Comparison of ENCODE assay signal across 26 cellular contexts in the genomic region with DNA sequence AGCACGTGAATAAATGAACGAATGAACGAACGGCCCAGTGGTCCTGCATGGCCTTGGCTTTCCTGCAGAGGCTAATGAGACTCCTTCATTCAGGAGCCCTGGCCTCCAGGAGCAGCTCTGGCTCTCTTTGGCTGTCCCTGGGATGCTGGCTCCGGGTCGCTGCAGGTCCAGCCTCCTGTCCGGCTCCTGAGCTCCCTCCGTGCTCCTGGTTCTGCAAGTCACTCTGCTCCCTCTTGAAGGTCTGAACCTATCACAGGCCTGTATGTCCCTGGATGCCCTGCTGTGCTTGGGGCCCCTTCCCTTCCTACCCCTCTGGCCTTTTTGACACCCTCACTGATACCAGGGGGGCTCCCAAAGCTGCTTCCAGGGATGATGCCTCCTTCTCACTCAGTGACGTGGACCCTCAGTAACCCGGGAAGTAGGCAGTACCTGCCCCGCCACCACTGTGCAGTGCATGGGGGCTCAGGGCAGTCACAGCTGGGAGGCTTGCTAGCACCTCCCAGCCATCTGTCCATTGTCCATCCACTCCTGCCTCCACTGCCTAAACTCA.
A peak's percentile ranks its signal among the peaks of the same experiment; 100 is the strongest.
DNase-seq lines count a peak whose midpoint lies in the region; ATAC-seq, FAIRE-seq and TF ChIP-seq lines count a peak whose summit lies in the region.
"Had no signal": no experiment of that assay in that cellular context is flagged by ENCODE, and none has a peak within 500 bp of the region (broad histone marks: within the 10 kb centered on the region; RNA-seq: fewer than 3 reads in every experiment).

No MANE protein-coding gene starts in this region.

- intact Hi-C loops in right lobe of liver (cut with DNase I): no loop called here
- intact Hi-C loops in HepG2 (cut with micrococcal nuclease; ENCODE audit: unreplicated experiment): no loop called here

- WGBS in right lobe of liver (ENCODE audit: insufficient coverage, low coverage, low lambda C conversion rate, missing lambda C conversion rate): 61% methylated on average over 3 of the region's 11 CpGs
- 0% methylated on average over 4 of the region's 11 CpGs for WGBS in HepG2 (ENCODE audit: low lambda C conversion rate)

- H3K4me3 ChIP-seq in right lobe of liver (no peak overlapping the region), HepG2 (replicated peaks in 1 of 3; ENCODE audit: insufficient read depth in 1 of 3, low read depth in 2 of 3, low read length in 3 of 3) (no peak overlapping the region), osteoblast (ENCODE audit: insufficient read depth, low read length) (no peak overlapping the region)
- H3K4me3 ChIP-seq: left lung, smooth muscle cell had no signal

- BruUV-seq in HepG2 (replicated peaks; lab: Mats Ljungman, UMichigan): no TSS peak

- peak; percentile 37 for DNase-seq in NCI-H82 (lab: John Stamatoyannopoulos, UW)
- no peak for DNase-seq in NCI-H82 treated with DMSO at 0.1 percent for 48 hours (lab: John Stamatoyannopoulos, UW; ENCODE audit: unreplicated experiment)
- DNase-seq in right lobe of liver: peak in 2 of 3 donors; percentile 23 to 35
- no peak for DNase-seq in HepG2 (ENCODE audit: low spot score)
- peak; percentile 14 for DNase-seq in osteoblast (ENCODE audit: insufficient read length, low spot score, missing footprints)
- DNase-seq in NOMO-1 treated with DMSO at 0.1 percent for 48 hours (lab: John Stamatoyannopoulos, UW; ENCODE audit: unreplicated experiment): no peak
- DNase-seq: activated CD4-positive, alpha-beta T cell treated with anti-CD3 and anti-CD28 coated beads, Interleukin-2, amount 10 ng/mL, durations not matched to agents 24 days and 14 days; central memory CD4-positive, alpha-beta T cell; EL; left lung; NCI-H1417; NCI-H2081; NCI-H226; nucleus accumbens; SK-N-SH; substantia nigra had no signal

- no peak overlapping the region for H3K4me2 ChIP-seq in HepG2 (ENCODE audit: low read depth, low read length)
- H3K4me2 ChIP-seq in osteoblast (ENCODE audit: insufficient read depth, low read length): no peak overlapping the region
- H3K4me2 ChIP-seq: SK-N-SH, smooth muscle cell had no signal

- TF ChIP-seq CTCF in right lobe of liver (IDR thresholded peaks at IDR 0.05) (no peak), HepG2 (CRISPR knock-in tag; IDR thresholded peaks at IDR 0.05) (no peak), osteoblast (IDR thresholded peaks at IDR 0.05; ENCODE audit: extremely low read depth, low read depth, low read length) (no peak)

- no peaks in the 10 kb centered on the region for H3K36me3 ChIP-seq in right lobe of liver
- no peaks in the 10 kb centered on the region for H3K36me3 ChIP-seq in HepG2 (replicated peaks in 1 of 2; ENCODE audit: control insufficient read depth in 1 of 2, insufficient read depth in 2 of 2, low read length in 2 of 2)
- no peaks in the 10 kb centered on the region for H3K36me3 ChIP-seq in osteoblast (ENCODE audit: insufficient read depth, low read length)
- H3K36me3 ChIP-seq: left lung had no signal

- H3K4me1 ChIP-seq in right lobe of liver (no peaks in the 10 kb centered on the region), HepG2 (ENCODE audit: insufficient read depth, low read length) (no peaks in the 10 kb centered on the region), osteoblast (ENCODE audit: insufficient read depth, low read length) (no peaks in the 10 kb centered on the region)
- H3K4me1 ChIP-seq: left lung had no signal

- ATAC-seq in right lobe of liver (no peak), HepG2 (no peak), GM21447 (IDR thresholded peaks at IDR 0.05; ENCODE audit: unreplicated experiment) (no peak), HG02678 (IDR thresholded peaks at IDR 0.05; ENCODE audit: unreplicated experiment) (no peak)
- ATAC-seq: left lung; naive thymus-derived CD4-positive, alpha-beta T cell had no signal

- H3K27me3 ChIP-seq in right lobe of liver (no peaks in the 10 kb centered on the region), HepG2 (ENCODE audit: control insufficient read depth in 1 of 2, insufficient read depth in 2 of 2, low read length in 2 of 2) (peaks cover 4 to 18% of the 10 kb centered on the region in 2 experiments), osteoblast (ENCODE audit: insufficient read depth, low read length) (no peaks in the 10 kb centered on the region)

- TF ChIP-seq RAD21 in HepG2 (CRISPR knock-in tag; IDR thresholded peaks at IDR 0.05): no peak

- TF ChIP-seq POLR2A in right lobe of liver (IDR thresholded peaks at IDR 0.05) (no peak), HepG2 (IDR thresholded peaks at IDR 0.05; ENCODE audit: insufficient read depth in 1 of 2, low read depth in 2 of 2, low read length in 2 of 2) (no peak)

- TF ChIP-seq EP300 in HepG2 (IDR thresholded peaks at IDR 0.05; ENCODE audit: low read depth in 2 of 2, low read length in 2 of 2) (no peak), HepG2 (CRISPR knock-in tag; IDR thresholded peaks at IDR 0.05; ENCODE audit: borderline replicate concordance) (no peak)

- H4K20me1 ChIP-seq in HepG2 (ENCODE audit: insufficient read depth, low read length) (no peaks in the 10 kb centered on the region), osteoblast (ENCODE audit: insufficient read depth, low read length) (no peaks in the 10 kb centered on the region)

- no peak overlapping the region for H3K9ac ChIP-seq in HepG2 (ENCODE audit: insufficient read depth, low read depth, low read length)
- H3K9ac ChIP-seq: SK-N-SH had no signal

- CTCF ChIA-PET in HepG2 (lab: Yijun Ruan, JAX; ENCODE audit: low intra/inter-chr PET ratio, low total read pairs): no interaction called here

- H2AFZ ChIP-seq in HepG2 (ENCODE audit: low read length) (no peak overlapping the region), osteoblast (ENCODE audit: low read length) (no peak overlapping the region)

- no peaks in the 10 kb centered on the region for H3K79me2 ChIP-seq in HepG2 (ENCODE audit: insufficient read depth, low read length)
- H3K79me2 ChIP-seq in osteoblast (ENCODE audit: insufficient read depth, low read length): no peaks in the 10 kb centered on the region

- H3K9me3 ChIP-seq in right lobe of liver (no peaks in the 10 kb centered on the region), HepG2 (ENCODE audit: low read length) (peaks cover 14% of the 10 kb centered on the region), osteoblast (ENCODE audit: low read depth, low read length) (no peaks in the 10 kb centered on the region)
- H3K9me3 ChIP-seq: SK-N-SH had no signal

- in situ Hi-C loops in HepG2 (cut with HindIII; ENCODE audit: extremely low pct_ligation_motif_present, low pct_unique_long_range_greater_than_20kb): no loop called here

- H3K27ac ChIP-seq in right lobe of liver: no peak overlapping the region
- no peak overlapping the region for H3K27ac ChIP-seq in HepG2 (ENCODE audit: extremely low read length, insufficient read depth, low read length)
- no peak overlapping the region for H3K27ac ChIP-seq in osteoblast (ENCODE audit: low read depth, low read length)
- H3K27ac ChIP-seq: 22Rv1, HL-60, left lung had no signal

- POLR2A ChIA-PET in HepG2 (lab: Yijun Ruan, JAX): no interaction called here

- no peak for FAIRE-seq in HepG2 (lab: Jason Lieb, UNC)
- FAIRE-seq: endometrium, frontal cortex, GM12892, H1 had no signal

TF ChIP-seq in HepG2, 621 proteins besides CTCF, POLR2A, EP300 and RAD21 (continues in another document):
- no peak for TF ChIP-seq NPAS2 (CRISPR knock-in tag; IDR thresholded peaks at IDR 0.05; ENCODE audit: borderline replicate concordance)
- no peak for TF ChIP-seq ZSCAN9 (CRISPR knock-in tag; IDR thresholded peaks at IDR 0.05; ENCODE audit: borderline replicate concordance)
- TF ChIP-seq FOXM1 (CRISPR knock-in tag; IDR thresholded peaks at IDR 0.05): no peak
- TF ChIP-seq, protein P1, sequence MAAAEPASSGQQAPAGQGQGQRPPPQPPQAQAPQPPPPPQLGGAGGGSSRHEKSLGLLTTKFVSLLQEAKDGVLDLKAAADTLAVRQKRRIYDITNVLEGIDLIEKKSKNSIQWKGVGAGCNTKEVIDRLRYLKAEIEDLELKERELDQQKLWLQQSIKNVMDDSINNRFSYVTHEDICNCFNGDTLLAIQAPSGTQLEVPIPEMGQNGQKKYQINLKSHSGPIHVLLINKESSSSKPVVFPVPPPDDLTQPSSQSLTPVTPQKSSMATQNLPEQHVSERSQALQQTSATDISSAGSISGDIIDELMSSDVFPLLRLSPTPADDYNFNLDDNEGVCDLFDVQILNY (CRISPR knock-in tag; conservative IDR thresholded peaks at IDR 0.05): no peak
- no peak for TF ChIP-seq SCMH1 (CRISPR knock-in tag; IDR thresholded peaks at IDR 0.05; ENCODE audit: borderline replicate concordance)
- TF ChIP-seq, protein P2, sequence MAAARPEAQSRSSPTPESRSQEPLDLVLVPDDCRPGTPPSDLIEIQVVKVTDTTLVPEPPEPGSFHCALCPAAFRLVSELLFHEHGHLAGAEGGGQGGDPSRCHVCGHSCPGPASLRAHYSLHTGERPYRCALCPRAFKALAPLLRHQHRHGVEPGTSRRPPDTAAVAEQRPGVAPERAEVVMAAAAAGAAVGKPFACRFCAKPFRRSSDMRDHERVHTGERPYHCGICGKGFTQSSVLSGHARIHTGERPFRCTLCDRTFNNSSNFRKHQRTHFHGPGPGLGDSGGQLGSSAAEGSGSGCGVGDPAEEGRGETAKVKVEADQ (CRISPR knock-in tag; IDR thresholded peaks at IDR 0.05; ENCODE audit: borderline replicate concordance): no peak
- TF ChIP-seq ZNF335 (CRISPR knock-in tag; IDR thresholded peaks at IDR 0.05): no peak
- TF ChIP-seq TOE1 (CRISPR knock-in tag; IDR thresholded peaks at IDR 0.05): no peak

Comparison
In these comparisons a context has a peak if more than half of its experiments do, and no peak if none do; other contexts are left out.
1. DNase-seq: peak in NCI-H82 (single experiment), right lobe of liver (2 of 3) and osteoblast (single experiment); none in NCI-H82 treated with DMSO at 0.1 percent for 48 hours (single experiment), HepG2 (single experiment) and NOMO-1 treated with DMSO at 0.1 percent for 48 hours (single experiment).